Comparison of ENCODE assay signal across 16 cellular contexts in genomic region chr17:79888811-79889634, GRCh38.
"Had no signal": no experiment of that assay in that cellular context is flagged by ENCODE, and none has a peak within 500 bp of the region (broad histone marks: within the 10 kb centered on the region; RNA-seq: fewer than 3 reads in every experiment).

No MANE protein-coding gene starts in this region.

- H3K4me1 Mint-ChIP-seq: activated B cell treated with CpG ODN at 0.5 μM for 24 hours; activated CD4-positive, alpha-beta T cell treated with anti-CD3 and anti-CD28 coated beads, Interleukin-2, amount 10 ng/mL, durations not matched to agents 24 days and 14 days; central memory CD8-positive, alpha-beta T cell had no signal

- H3K4me1 ChIP-seq: pancreas had no signal

- H3K27ac Mint-ChIP-seq: activated B cell treated with CpG ODN at 0.5 μM for 24 hours; activated CD4-positive, alpha-beta T cell treated with anti-CD3 and anti-CD28 coated beads, Interleukin-2, amount 10 ng/mL, durations not matched to agents 24 days and 14 days; activated naive CD4-positive, alpha-beta T cell treated with anti-CD3 and anti-CD28 coated beads for 36 hours had no signal

- ATAC-seq: body of pancreas, mucosa of descending colon, pancreas had no signal

- H3K27ac ChIP-seq: adrenal gland, body of pancreas, pancreas, skin epidermis, uterus had no signal

- DNase-seq: activated B cell treated with CpG ODN at 0.5 μM for 24 hours; activated CD4-positive, alpha-beta T cell treated with anti-CD3 and anti-CD28 coated beads, Interleukin-2, amount 10 ng/mL, durations not matched to agents 24 days and 14 days; activated CD8-positive, alpha-beta memory T cell treated with anti-CD3 and anti-CD28 coated beads for 24 hours; activated naive CD4-positive, alpha-beta T cell treated with anti-CD3 and anti-CD28 coated beads for 36 hours; erythroblast; hypothalamus; mucosa of descending colon; retina; T-helper 2 cell had no signal

- H3K4me3 Mint-ChIP-seq: activated B cell treated with CpG ODN at 0.5 μM for 24 hours; activated CD4-positive, alpha-beta T cell treated with anti-CD3 and anti-CD28 coated beads, Interleukin-2, amount 10 ng/mL, durations not matched to agents 24 days and 14 days; activated naive CD4-positive, alpha-beta T cell treated with anti-CD3 and anti-CD28 coated beads for 36 hours; central memory CD8-positive, alpha-beta T cell had no signal

- H3K9me3 ChIP-seq: adrenal gland, body of pancreas, mucosa of descending colon, pancreas, uterus had no signal

- H3K36me3 ChIP-seq: adrenal gland, pancreas, uterus had no signal

- H3K9me3 Mint-ChIP-seq: activated B cell treated with CpG ODN at 0.5 μM for 24 hours; activated CD4-positive, alpha-beta T cell treated with anti-CD3 and anti-CD28 coated beads, Interleukin-2, amount 10 ng/mL, durations not matched to agents 24 days and 14 days; activated naive CD4-positive, alpha-beta T cell treated with anti-CD3 and anti-CD28 coated beads for 36 hours; central memory CD8-positive, alpha-beta T cell had no signal

- H3K4me3 ChIP-seq: adrenal gland, body of pancreas, lung, mucosa of descending colon, pancreas, skin epidermis, uterus had no signal

- H3K27me3 ChIP-seq: body of pancreas, pancreas, uterus had no signal
